ENCODE assay signal across 9 cellular contexts in the genomic region with DNA sequence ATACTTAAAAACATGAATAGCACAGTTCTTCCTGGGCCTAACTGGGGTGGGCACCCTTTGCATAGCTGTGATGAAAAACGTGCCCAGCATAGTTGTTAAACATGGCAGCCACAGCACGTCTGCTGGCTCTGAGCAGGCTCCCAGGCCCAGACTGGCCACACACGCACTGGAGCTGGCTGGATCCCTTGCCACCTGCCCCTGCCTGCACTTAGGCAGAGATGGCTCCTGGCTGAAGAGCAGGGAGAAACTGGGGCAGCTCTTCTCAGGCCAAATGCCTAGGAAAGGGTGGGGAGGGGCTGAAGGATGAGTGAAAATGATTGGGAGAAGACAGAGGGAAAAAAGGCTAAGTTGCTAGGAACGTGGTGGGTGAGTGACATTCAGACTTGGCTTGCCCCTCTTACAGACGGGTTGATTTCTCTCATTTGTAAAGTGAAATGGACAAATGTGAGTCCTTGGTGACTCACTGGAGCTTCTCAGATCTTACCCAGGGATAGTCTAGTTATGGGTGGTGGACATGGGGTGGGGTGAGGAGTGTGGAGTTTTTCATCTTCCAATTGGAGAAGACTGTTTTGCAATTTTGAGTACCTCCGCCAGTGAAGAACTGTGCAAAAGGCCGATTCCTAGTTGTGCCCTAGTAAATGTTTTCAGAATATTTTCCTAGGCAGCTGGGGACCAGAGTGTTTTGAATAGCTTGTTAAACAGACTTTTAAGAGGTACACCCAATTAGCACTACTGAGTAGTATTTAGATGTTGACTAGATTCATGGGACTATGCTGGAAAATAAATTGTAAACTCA. TPM values are rescaled to one million over a fixed set of nuclear protein-coding genes. Genes with fewer than 3 reads are reported as not detected.
DNase-seq lines count a peak whose midpoint lies in the region; ATAC-seq, FAIRE-seq and TF ChIP-seq lines count a peak whose summit lies in the region.
"Had no signal": no experiment of that assay in that cellular context is flagged by ENCODE, and none has a peak within 500 bp of the region (broad histone marks: within the 10 kb centered on the region; RNA-seq: fewer than 3 reads in every experiment).

No MANE protein-coding gene starts in this region.

- no peaks in the 10 kb centered on the region for H3K27me3 Mint-ChIP-seq in progenitor cell of endocrine pancreas
- peaks cover 3% of the 10 kb centered on the region for H3K27me3 Mint-ChIP-seq in activated CD4-positive, alpha-beta T cell treated with anti-CD3 and anti-CD28 coated beads, Interleukin-2, amount 10 ng/mL, durations not matched to agents 24 days and 14 days

- DNase-seq in G401 (ENCODE audit: low spot score): peak; percentile 81
- peak; percentile 90 for DNase-seq in RCC 7860 (ENCODE audit: low spot score)
- peak; percentile 70 for DNase-seq in fibroblast of pulmonary artery (ENCODE audit: low read depth)
- DNase-seq in progenitor cell of endocrine pancreas (ENCODE audit: low spot score, unreplicated experiment): no peak
- DNase-seq in NCI-H146 treated with DMSO at 0.1 percent for 48 hours (lab: John Stamatoyannopoulos, UW; ENCODE audit: unreplicated experiment): no peak
- no peak for DNase-seq in activated CD4-positive, alpha-beta T cell treated with anti-CD3 and anti-CD28 coated beads, Interleukin-2, amount 10 ng/mL, durations not matched to agents 24 days and 14 days

- H3K27ac Mint-ChIP-seq in progenitor cell of endocrine pancreas: peak overlapping the region; percentile 46
- no peak overlapping the region for H3K27ac Mint-ChIP-seq in activated CD4-positive, alpha-beta T cell treated with anti-CD3 and anti-CD28 coated beads, Interleukin-2, amount 10 ng/mL, durations not matched to agents 24 days and 14 days

- H3K4me3 Mint-ChIP-seq in progenitor cell of endocrine pancreas (ENCODE audit: low read depth): no peak overlapping the region
- no peak overlapping the region for H3K4me3 Mint-ChIP-seq in activated CD4-positive, alpha-beta T cell treated with anti-CD3 and anti-CD28 coated beads, Interleukin-2, amount 10 ng/mL, durations not matched to agents 24 days and 14 days

- H3K4me1 Mint-ChIP-seq in progenitor cell of endocrine pancreas (ENCODE audit: low read depth): peaks cover 37% of the 10 kb centered on the region
- H3K4me1 Mint-ChIP-seq in activated CD4-positive, alpha-beta T cell treated with anti-CD3 and anti-CD28 coated beads, Interleukin-2, amount 10 ng/mL, durations not matched to agents 24 days and 14 days: no peaks in the 10 kb centered on the region

- TF ChIP-seq CTCF in fibroblast of pulmonary artery (IDR thresholded peaks at IDR 0.05; ENCODE audit: low read length, missing control alignments): no peak
- TF ChIP-seq CTCF in progenitor cell of endocrine pancreas (IDR thresholded peaks at IDR 0.05; ENCODE audit: unreplicated experiment): no peak

- no peaks in the 10 kb centered on the region for H3K36me3 Mint-ChIP-seq in progenitor cell of endocrine pancreas (ENCODE audit: insufficient read depth)
- no peaks in the 10 kb centered on the region for H3K36me3 Mint-ChIP-seq in activated CD4-positive, alpha-beta T cell treated with anti-CD3 and anti-CD28 coated beads, Interleukin-2, amount 10 ng/mL, durations not matched to agents 24 days and 14 days (ENCODE audit: low read depth)

- FAIRE-seq in RCC 7860 (lab: Jason Lieb, UNC): peak; percentile 97
- FAIRE-seq: K562 had no signal

- intact Hi-C loops in activated CD4-positive, alpha-beta T cell treated with anti-CD3 and anti-CD28 coated beads, Interleukin-2, amount 10 ng/mL, durations not matched to agents 24 days and 14 days (cut with micrococcal nuclease): no loop called here

- no peak overlapping the region for H3K4me3 ChIP-seq in fibroblast of pulmonary artery (replicated peaks; ENCODE audit: low read depth, low read length)
- H3K4me3 ChIP-seq: K562 had no signal

- in situ Hi-C loops in G401 (cut with HindIII; ENCODE audit: low sequenced_read_pairs): no loop called here

- ATAC-seq in HG03139 (IDR thresholded peaks at IDR 0.05; ENCODE audit: unreplicated experiment) (no peak), GM18858 (IDR thresholded peaks at IDR 0.05; ENCODE audit: unreplicated experiment) (no peak)
- ATAC-seq: K562 had no signal

- no peaks in the 10 kb centered on the region for H3K9me3 Mint-ChIP-seq in progenitor cell of endocrine pancreas (ENCODE audit: low read depth)
- H3K9me3 Mint-ChIP-seq in activated CD4-positive, alpha-beta T cell treated with anti-CD3 and anti-CD28 coated beads, Interleukin-2, amount 10 ng/mL, durations not matched to agents 24 days and 14 days: no peaks in the 10 kb centered on the region

RNA-seq across cellular contexts. Expression of gene TRIO, which starts 42.4 kb away (rescaled TPM):
- 42.1 and 50.0 TPM in 2 replicates for total RNA-seq in G401 (2014; rRNA removed; shearing (Covaris generic))
- 163 and 168 TPM in 2 replicates for total RNA-seq in progenitor cell of endocrine pancreas
- 8.7 and 14.0 TPM in 2 replicates for total RNA-seq in activated CD4-positive, alpha-beta T cell treated with anti-CD3 and anti-CD28 coated beads, Interleukin-2, amount 10 ng/mL, durations not matched to agents 24 days and 14 days

Comparison
In these comparisons a context has a peak if more than half of its experiments do, and no peak if none do; other contexts are left out.
1. DNase-seq: peak in G401 (single experiment), RCC 7860 (single experiment) and fibroblast of pulmonary artery (single experiment); none in progenitor cell of endocrine pancreas (single experiment), NCI-H146 treated with DMSO at 0.1 percent for 48 hours (single experiment) and activated CD4-positive, alpha-beta T cell treated with anti-CD3 and anti-CD28 coated beads, Interleukin-2, amount 10 ng/mL, durations not matched to agents 24 days and 14 days (single experiment).